1 cellular context compared by ENCODE assay signal in genomic region chr3:182220013-182220412, GRCh38.
TF ChIP-seq lines count a peak whose summit lies in the region.

No MANE protein-coding gene starts in this region.

TF ChIP-seq in HepG2, 621 proteins besides CTCF, POLR2A, EP300 and RAD21 (continued from another document):
- TF ChIP-seq ATF4 (CRISPR knock-in tag; IDR thresholded peaks at IDR 0.05): peak in 1 of 2 experiments; percentile 70; a peak in 2 of 4 replicates
- no peak for TF ChIP-seq SMAD9 (CRISPR knock-in tag; IDR thresholded peaks at IDR 0.05)
- TF ChIP-seq, protein P1, sequence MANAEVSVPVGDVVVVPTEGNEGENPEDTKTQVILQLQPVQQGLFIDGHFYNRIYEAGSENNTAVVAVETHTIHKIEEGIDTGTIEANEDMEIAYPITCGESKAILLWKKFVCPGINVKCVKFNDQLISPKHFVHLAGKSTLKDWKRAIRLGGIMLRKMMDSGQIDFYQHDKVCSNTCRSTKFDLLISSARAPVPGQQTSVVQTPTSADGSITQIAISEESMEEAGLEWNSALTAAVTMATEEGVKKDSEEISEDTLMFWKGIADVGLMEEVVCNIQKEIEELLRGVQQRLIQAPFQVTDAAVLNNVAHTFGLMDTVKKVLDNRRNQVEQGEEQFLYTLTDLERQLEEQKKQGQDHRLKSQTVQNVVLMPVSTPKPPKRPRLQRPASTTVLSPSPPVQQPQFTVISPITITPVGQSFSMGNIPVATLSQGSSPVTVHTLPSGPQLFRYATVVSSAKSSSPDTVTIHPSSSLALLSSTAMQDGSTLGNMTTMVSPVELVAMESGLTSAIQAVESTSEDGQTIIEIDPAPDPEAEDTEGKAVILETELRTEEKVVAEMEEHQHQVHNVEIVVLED (CRISPR knock-in tag; IDR thresholded peaks at IDR 0.05; ENCODE audit: borderline replicate concordance): no peak
- no peak for TF ChIP-seq HOXA9 (CRISPR knock-in tag; IDR thresholded peaks at IDR 0.05; ENCODE audit: borderline replicate concordance)
- TF ChIP-seq ZZZ3 (CRISPR knock-in tag; IDR thresholded peaks at IDR 0.05; ENCODE audit: borderline replicate concordance): no peak
- TF ChIP-seq, protein P2, sequence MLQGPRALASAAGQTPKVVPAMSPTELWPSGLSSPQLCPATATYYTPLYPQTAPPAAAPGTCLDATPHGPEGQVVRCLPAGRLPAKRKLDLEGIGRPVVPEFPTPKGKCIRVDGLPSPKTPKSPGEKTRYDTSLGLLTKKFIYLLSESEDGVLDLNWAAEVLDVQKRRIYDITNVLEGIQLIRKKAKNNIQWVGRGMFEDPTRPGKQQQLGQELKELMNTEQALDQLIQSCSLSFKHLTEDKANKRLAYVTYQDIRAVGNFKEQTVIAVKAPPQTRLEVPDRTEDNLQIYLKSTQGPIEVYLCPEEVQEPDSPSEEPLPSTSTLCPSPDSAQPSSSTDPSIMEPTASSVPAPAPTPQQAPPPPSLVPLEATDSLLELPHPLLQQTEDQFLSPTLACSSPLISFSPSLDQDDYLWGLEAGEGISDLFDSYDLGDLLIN (CRISPR knock-in tag; IDR thresholded peaks at IDR 0.05; ENCODE audit: borderline replicate concordance): no peak
- TF ChIP-seq REST (IDR thresholded peaks at IDR 0.05; ENCODE audit: borderline replicate concordance in 1 of 2, low read depth in 1 of 2, low read length in 2 of 2): no peak
- TF ChIP-seq BCL6 (CRISPR knock-in tag; IDR thresholded peaks at IDR 0.05): peak; percentile 40; the same call in 1 of the 2 replicates
- TF ChIP-seq GATAD2A (CRISPR knock-in tag; IDR thresholded peaks at IDR 0.05): 0 out of 2 replicates have a peak, but pooled peaks have one; percentile 23
- TF ChIP-seq, protein P3, sequence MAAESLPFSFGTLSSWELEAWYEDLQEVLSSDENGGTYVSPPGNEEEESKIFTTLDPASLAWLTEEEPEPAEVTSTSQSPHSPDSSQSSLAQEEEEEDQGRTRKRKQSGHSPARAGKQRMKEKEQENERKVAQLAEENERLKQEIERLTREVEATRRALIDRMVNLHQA (CRISPR knock-in tag; IDR thresholded peaks at IDR 0.05): no peak
- no peak for TF ChIP-seq NFE2L1 (CRISPR knock-in tag; IDR thresholded peaks at IDR 0.05; ENCODE audit: borderline replicate concordance)
- no peak for TF ChIP-seq ZNF160 (CRISPR knock-in tag; IDR thresholded peaks at IDR 0.05)
- TF ChIP-seq ZBTB49 (CRISPR knock-in tag; IDR thresholded peaks at IDR 0.05; ENCODE audit: borderline replicate concordance): no peak
- no peak for TF ChIP-seq ELF3 (CRISPR knock-in tag; IDR thresholded peaks at IDR 0.05)
- TF ChIP-seq, protein P4, sequence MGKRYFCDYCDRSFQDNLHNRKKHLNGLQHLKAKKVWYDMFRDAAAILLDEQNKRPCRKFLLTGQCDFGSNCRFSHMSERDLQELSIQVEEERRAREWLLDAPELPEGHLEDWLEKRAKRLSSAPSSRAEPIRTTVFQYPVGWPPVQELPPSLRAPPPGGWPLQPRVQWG (CRISPR knock-in tag; IDR thresholded peaks at IDR 0.05; ENCODE audit: borderline replicate concordance, low read depth): no peak
- no peak for TF ChIP-seq ZNF780A (CRISPR knock-in tag; IDR thresholded peaks at IDR 0.05)
